26 cellular contexts compared by ENCODE assay signal in genomic region chr5:160769264-160769663, GRCh38.
DNase-seq lines count a peak whose midpoint lies in the region; ATAC-seq, FAIRE-seq and TF ChIP-seq lines count a peak whose summit lies in the region.
"Had no signal": no experiment of that assay in that cellular context is flagged by ENCODE, and none has a peak within 500 bp of the region (broad histone marks: within the 10 kb centered on the region; RNA-seq: fewer than 3 reads in every experiment).

No MANE protein-coding gene starts in this region.

- WGBS in HepG2 (ENCODE audit: low lambda C conversion rate): 42% methylated on average over 4 of the region's 4 CpGs

- in situ Hi-C loops in HepG2 (cut with HindIII; ENCODE audit: extremely low pct_ligation_motif_present, low pct_unique_long_range_greater_than_20kb): no loop called here

- no peak overlapping the region for H3K4me3 ChIP-seq in HepG2 (replicated peaks in 1 of 3; ENCODE audit: insufficient read depth in 1 of 3, low read depth in 2 of 3, low read length in 3 of 3)
- H3K4me3 ChIP-seq: neural progenitor cell had no signal

- DNase-seq in DMS53 (lab: John Stamatoyannopoulos, UW) (peak; percentile 54), NCI-H1417 treated with DMSO at 0.1 percent for 48 hours (lab: John Stamatoyannopoulos, UW) (peak; percentile 49), NCI-H345 (lab: John Stamatoyannopoulos, UW) (peak; percentile 44), WTC11 (ENCODE audit: low spot score) (no peak), amygdala (lab: John Stamatoyannopoulos, UW) (no peak), HepG2 (ENCODE audit: low spot score) (no peak), Right ventricle myocardium inferior (ENCODE audit: missing footprints) (no peak), left ventricle myocardium superior (no peak)
- DNase-seq: activated CD4-positive, alpha-beta T cell treated with anti-CD3 and anti-CD28 coated beads, Interleukin-2, amount 10 ng/mL, durations not matched to agents 7 days and 5 days; activated naive CD4-positive, alpha-beta T cell; activated T-cell treated with anti-CD3 and anti-CD28 coated beads, Interleukin-2, amount 50 U/mL, for 48 hours; glutamatergic neuron; kidney glomerular epithelial cell; NCI-H226; posterior cingulate gyrus had no signal

- no peak overlapping the region for H3K4me3 Mint-ChIP-seq in WTC11
- H3K4me3 Mint-ChIP-seq: activated CD4-positive, alpha-beta T cell treated with anti-CD3 and anti-CD28 coated beads, Interleukin-2, amount 10 ng/mL, durations not matched to agents 7 days and 5 days; brain; CD14-positive monocyte; neural progenitor cell; stimulated activated naive CD8-positive, alpha-beta T cell treated with anti-CD3 and anti-CD28 coated beads, Interleukin-15, Interleukin-2, amounts not matched to agents 100 ng/mL and 50 ng/mL, for 24 hours; T-helper 2 cell treated with Interferon-gamma antibody and Interleukin-4, amounts not matched to agents 5 μg/mL and 100 μg/mL, for 36 hours had no signal

- no peak overlapping the region for H3K27ac Mint-ChIP-seq in WTC11
- H3K27ac Mint-ChIP-seq: activated CD4-positive, alpha-beta T cell treated with anti-CD3 and anti-CD28 coated beads, Interleukin-2, amount 10 ng/mL, durations not matched to agents 7 days and 5 days; brain; neural progenitor cell; stimulated activated naive CD8-positive, alpha-beta T cell treated with anti-CD3 and anti-CD28 coated beads, Interleukin-15, Interleukin-2, amounts not matched to agents 100 ng/mL and 50 ng/mL, for 24 hours; T-helper 2 cell treated with Interferon-gamma antibody and Interleukin-4, amounts not matched to agents 5 μg/mL and 100 μg/mL, for 36 hours had no signal

- intact Hi-C loops in HepG2 (cut with micrococcal nuclease; ENCODE audit: unreplicated experiment) (no loop called here), Right ventricle myocardium inferior (cut with DNase I) (no loop called here), left ventricle myocardium superior (cut with micrococcal nuclease) (no loop called here)

- TF ChIP-seq RAD21 in HepG2 (CRISPR knock-in tag; IDR thresholded peaks at IDR 0.05): no peak

- H2AFZ ChIP-seq in HepG2 (ENCODE audit: low read length): no peak overlapping the region
- H2AFZ ChIP-seq: neural progenitor cell had no signal

- TF ChIP-seq POLR2A in HepG2 (IDR thresholded peaks at IDR 0.05; ENCODE audit: insufficient read depth in 1 of 2, low read depth in 2 of 2, low read length in 2 of 2): no peak

- H3K4me1 ChIP-seq in HepG2 (ENCODE audit: insufficient read depth, low read length): no peaks in the 10 kb centered on the region

- no peak overlapping the region for H3K9ac ChIP-seq in HepG2 (ENCODE audit: insufficient read depth, low read depth, low read length)
- H3K9ac ChIP-seq: neural progenitor cell had no signal

- no peaks in the 10 kb centered on the region for H3K36me3 Mint-ChIP-seq in WTC11
- H3K36me3 Mint-ChIP-seq: brain, CD14-positive monocyte, neural progenitor cell had no signal

- POLR2A ChIA-PET in WTC11 (lab: Charles Lee): no interaction called here
- POLR2A ChIA-PET in HepG2 (lab: Yijun Ruan, JAX): no interaction called here

- no peak overlapping the region for H3K27ac ChIP-seq in HepG2 (ENCODE audit: extremely low read length, insufficient read depth, low read length)
- H3K27ac ChIP-seq: epithelial cell of prostate, neural progenitor cell, RWPE1, VCaP had no signal

- no peaks in the 10 kb centered on the region for H3K9me3 ChIP-seq in HepG2 (ENCODE audit: low read length)

- no TSS peak for BruUV-seq in HepG2 (replicated peaks; lab: Mats Ljungman, UMichigan)

- no peaks in the 10 kb centered on the region for H3K36me3 ChIP-seq in HepG2 (replicated peaks in 1 of 2; ENCODE audit: control insufficient read depth in 1 of 2, insufficient read depth in 2 of 2, low read length in 2 of 2)
- H3K36me3 ChIP-seq: neural progenitor cell had no signal

- no peaks in the 10 kb centered on the region for H3K9me3 Mint-ChIP-seq in WTC11
- H3K9me3 Mint-ChIP-seq: activated CD4-positive, alpha-beta T cell treated with anti-CD3 and anti-CD28 coated beads, Interleukin-2, amount 10 ng/mL, durations not matched to agents 7 days and 5 days; neural progenitor cell; stimulated activated naive CD8-positive, alpha-beta T cell treated with anti-CD3 and anti-CD28 coated beads, Interleukin-15, Interleukin-2, amounts not matched to agents 100 ng/mL and 50 ng/mL, for 24 hours; T-helper 2 cell treated with Interferon-gamma antibody and Interleukin-4, amounts not matched to agents 5 μg/mL and 100 μg/mL, for 36 hours had no signal

- CTCF ChIA-PET in WTC11 (lab: Charles Lee) (no interaction called here), HepG2 (lab: Yijun Ruan, JAX; ENCODE audit: low intra/inter-chr PET ratio, low total read pairs) (no interaction called here)

- no peak for FAIRE-seq in HepG2 (lab: Jason Lieb, UNC)
- FAIRE-seq: D721Med, H54 had no signal

- TF ChIP-seq EP300 in HepG2 (IDR thresholded peaks at IDR 0.05; ENCODE audit: low read depth in 2 of 2, low read length in 2 of 2) (no peak), HepG2 (CRISPR knock-in tag; IDR thresholded peaks at IDR 0.05; ENCODE audit: borderline replicate concordance) (no peak)

- no peaks in the 10 kb centered on the region for H3K79me2 ChIP-seq in HepG2 (ENCODE audit: insufficient read depth, low read length)

- no peaks in the 10 kb centered on the region; a peak in 1 of 5 replicates for H3K27me3 ChIP-seq in HepG2 (ENCODE audit: control insufficient read depth in 1 of 2, insufficient read depth in 2 of 2, low read length in 2 of 2)
- H3K27me3 ChIP-seq: neural progenitor cell had no signal

- H3K4me1 Mint-ChIP-seq in WTC11: peaks cover 24% of the 10 kb centered on the region
- H3K4me1 Mint-ChIP-seq: activated CD4-positive, alpha-beta T cell treated with anti-CD3 and anti-CD28 coated beads, Interleukin-2, amount 10 ng/mL, durations not matched to agents 7 days and 5 days had no signal

- no peak overlapping the region for H3K4me2 ChIP-seq in HepG2 (ENCODE audit: low read depth, low read length)
- H3K4me2 ChIP-seq: neural progenitor cell had no signal

- H3K27me3 Mint-ChIP-seq in WTC11 (ENCODE audit: low read depth): no peaks in the 10 kb centered on the region; the same call in 1 of the 2 replicates
- H3K27me3 Mint-ChIP-seq: brain had no signal

- ATAC-seq in WTC11 (peak; percentile 22; the same call in 1 of the 2 replicates), HepG2 (no peak), Right ventricle myocardium inferior (no peak), left ventricle myocardium superior (no peak)
- ATAC-seq: sciatic nerve had no signal

- TF ChIP-seq CTCF in WTC11 (IDR thresholded peaks at IDR 0.05) (no peak), HepG2 (CRISPR knock-in tag; IDR thresholded peaks at IDR 0.05) (no peak)

- no peaks in the 10 kb centered on the region for H4K20me1 ChIP-seq in HepG2 (ENCODE audit: insufficient read depth, low read length)

TF ChIP-seq in WTC11, 78 proteins besides CTCF, POLR2A, EP300 and RAD21:
- TF ChIP-seq ZNF416 (CRISPR knock-in tag; IDR thresholded peaks at IDR 0.05): no peak
- TF ChIP-seq ZBTB21 (CRISPR knock-in tag; IDR thresholded peaks at IDR 0.05; ENCODE audit: borderline replicate concordance): no peak
- TF ChIP-seq CBFB (CRISPR knock-in tag; IDR thresholded peaks at IDR 0.05; ENCODE audit: low read depth): no peak
- TF ChIP-seq CDX4 (CRISPR knock-in tag; IDR thresholded peaks at IDR 0.05; ENCODE audit: borderline replicate concordance): no peak
TF ChIP-seq in WTC11: peak in this region for 0.

TF ChIP-seq in HepG2, 621 proteins besides CTCF, POLR2A, EP300 and RAD21 (continues in another document):
- TF ChIP-seq JUNB (CRISPR knock-in tag; IDR thresholded peaks at IDR 0.05; ENCODE audit: borderline replicate concordance) (no peak), ARID5B (CRISPR knock-in tag; IDR thresholded peaks at IDR 0.05) (no peak), ZBTB44 (CRISPR knock-in tag; IDR thresholded peaks at IDR 0.05) (no peak)

Comparison
In these comparisons a context has a peak if more than half of its experiments do, and no peak if none do; other contexts are left out.
1. DNase-seq: peak in DMS53 (single experiment), NCI-H1417 treated with DMSO at 0.1 percent for 48 hours (single experiment) and NCI-H345 (single experiment); none in WTC11 (single experiment), amygdala (0 of 56), HepG2 (single experiment), Right ventricle myocardium inferior (single experiment) and left ventricle myocardium superior (single experiment).